22 cellular contexts compared by ENCODE assay signal in genomic region chr20:35561671-35562070, GRCh38. TPM values are rescaled to one million over a fixed set of nuclear protein-coding genes. Genes with fewer than 3 reads are reported as not detected.
DNase-seq lines count a peak whose midpoint lies in the region; ATAC-seq, FAIRE-seq and TF ChIP-seq lines count a peak whose summit lies in the region.
"Had no signal": no experiment of that assay in that cellular context is flagged by ENCODE, and none has a peak within 500 bp of the region (broad histone marks: within the 10 kb centered on the region; RNA-seq: fewer than 3 reads in every experiment).

No MANE protein-coding gene starts in this region.

- no peak overlapping the region for H3K4me3 ChIP-seq in breast epithelium
- no peak overlapping the region for H3K4me3 ChIP-seq in upper lobe of right lung
- H3K4me3 ChIP-seq: SJCRH30 had no signal

- H3K36me3 ChIP-seq in breast epithelium (peaks cover 6% of the 10 kb centered on the region), upper lobe of right lung (peaks cover 12% of the 10 kb centered on the region)

- H3K27ac Mint-ChIP-seq in IgD-negative memory B cell, result peak overlapping the region in 2 of 3 donors; percentile 47 to 81
- no peak overlapping the region; the same call in 1 of the 2 replicates for H3K27ac Mint-ChIP-seq in WTC11
- H3K27ac Mint-ChIP-seq: activated CD8-positive, alpha-beta T cell treated with anti-CD3 and anti-CD28 coated beads for 36 hours; activated naive CD4-positive, alpha-beta T cell treated with anti-CD3 and anti-CD28 coated beads, Interleukin-2, amount 50 U/mL, for 24 hours; CD8-positive, alpha-beta memory T cell; immature natural killer cell had no signal

- H3K4me1 ChIP-seq in breast epithelium, result no peaks in the 10 kb centered on the region
- no peaks in the 10 kb centered on the region for H3K4me1 ChIP-seq in upper lobe of right lung
- H3K4me1 ChIP-seq: SJCRH30 had no signal

- no peak overlapping the region for H3K27ac ChIP-seq in breast epithelium
- no peak overlapping the region for H3K27ac ChIP-seq in upper lobe of right lung
- H3K27ac ChIP-seq: neutrophil, SJCRH30 had no signal

- POLR2A ChIA-PET in WTC11 (lab: Charles Lee), result no interaction called here

- in situ Hi-C loops in T47D (cut with HindIII; ENCODE audit: low pct_unique_long_range_greater_than_20kb, low sequenced_read_pairs), result no loop called here

- TF ChIP-seq CTCF in breast epithelium (IDR thresholded peaks at IDR 0.05) (no peak), WTC11 (IDR thresholded peaks at IDR 0.05) (no peak), upper lobe of right lung (IDR thresholded peaks at IDR 0.05) (no peak)

- H3K4me3 Mint-ChIP-seq in IgD-negative memory B cell (no peak overlapping the region), WTC11 (no peak overlapping the region)
- H3K4me3 Mint-ChIP-seq: activated CD8-positive, alpha-beta T cell treated with anti-CD3 and anti-CD28 coated beads for 36 hours; activated naive CD4-positive, alpha-beta T cell treated with anti-CD3 and anti-CD28 coated beads, Interleukin-2, amount 50 U/mL, for 24 hours; CD8-positive, alpha-beta memory T cell; immature natural killer cell had no signal

- TF ChIP-seq POLR2A in breast epithelium (IDR thresholded peaks at IDR 0.05), result no peak

- H3K27me3 Mint-ChIP-seq in IgD-negative memory B cell, result peaks cover 4% of the 10 kb centered on the region
- no peaks in the 10 kb centered on the region for H3K27me3 Mint-ChIP-seq in WTC11 (ENCODE audit: low read depth)
- H3K27me3 Mint-ChIP-seq: activated CD8-positive, alpha-beta T cell treated with anti-CD3 and anti-CD28 coated beads for 36 hours; activated naive CD4-positive, alpha-beta T cell treated with anti-CD3 and anti-CD28 coated beads, Interleukin-2, amount 50 U/mL, for 24 hours had no signal

- H3K27me3 ChIP-seq in breast epithelium (no peaks in the 10 kb centered on the region), upper lobe of right lung (no peaks in the 10 kb centered on the region)
- H3K27me3 ChIP-seq: neutrophil, SJCRH30 had no signal

- H3K9me3 Mint-ChIP-seq in IgD-negative memory B cell (no peaks in the 10 kb centered on the region), WTC11 (no peaks in the 10 kb centered on the region)
- H3K9me3 Mint-ChIP-seq: activated CD8-positive, alpha-beta T cell treated with anti-CD3 and anti-CD28 coated beads for 36 hours; activated naive CD4-positive, alpha-beta T cell treated with anti-CD3 and anti-CD28 coated beads, Interleukin-2, amount 50 U/mL, for 24 hours; CD8-positive, alpha-beta memory T cell; immature natural killer cell had no signal

- intact Hi-C loops in breast epithelium (cut with DNase I; ENCODE audit: low total_unique reads), result no loop called here
- intact Hi-C loops in upper lobe of right lung (cut with DNase I), result no loop called here

- CTCF ChIA-PET in WTC11 (lab: Charles Lee), result interaction anchor here (0.5 to 2.6 kb wide), 5 partner anchors 12 to 125 kb away, joined by 3 to 8 read pairs (median 5); no protein-coding TSS in a partner anchor

- H3K9me3 ChIP-seq in breast epithelium (no peaks in the 10 kb centered on the region), upper lobe of right lung (no peaks in the 10 kb centered on the region)
- H3K9me3 ChIP-seq: neutrophil, SJCRH30 had no signal

- peak; percentile 46 for ATAC-seq in WTC11
- ATAC-seq in upper lobe of right lung, result no peak
- no peak for ATAC-seq in HG02571 (IDR thresholded peaks at IDR 0.05; ENCODE audit: unreplicated experiment)

- H3K4me1 Mint-ChIP-seq in IgD-negative memory B cell (no peaks in the 10 kb centered on the region), WTC11 (peaks cover 14% of the 10 kb centered on the region; the same call in 1 of the 2 replicates)
- H3K4me1 Mint-ChIP-seq: activated naive CD4-positive, alpha-beta T cell treated with anti-CD3 and anti-CD28 coated beads, Interleukin-2, amount 50 U/mL, for 24 hours; CD8-positive, alpha-beta memory T cell; immature natural killer cell had no signal

- H3K36me3 Mint-ChIP-seq in IgD-negative memory B cell (peaks cover 2% of the 10 kb centered on the region), WTC11 (peaks cover 9% of the 10 kb centered on the region)

- peak; percentile 69 to 71 for DNase-seq in T47D (ENCODE audit: low read depth in 1 of 2, low spot score in 1 of 2)
- DNase-seq in breast epithelium (ENCODE audit: low spot score in 2 of 2), result no peak
- peak; percentile 38 for DNase-seq in WTC11 (ENCODE audit: low spot score)
- DNase-seq in upper lobe of right lung, result peak; percentile 48
- no peak for DNase-seq in urothelium cell line (ENCODE audit: low spot score)
- no peak for DNase-seq in stimulated activated CD4-positive, alpha-beta T cell treated with anti-CD3 and anti-CD28 coated beads, Interleukin-12 subunit alpha, Interleukin-12 subunit beta, amount 100 ng/mL, for 4 hours
- DNase-seq: activated CD4-positive, CD25-positive, alpha-beta regulatory T cell; CD8-positive, alpha-beta memory T cell; left ventricle myocardium superior; stimulated activated CD8-positive, alpha-beta memory T cell treated with anti-CD3 and anti-CD28 coated beads, Interleukin-4, amount 100 ng/mL, for 48 hours had no signal

- no peak for FAIRE-seq in urothelium cell line (lab: Jason Lieb, UNC)
- FAIRE-seq: astrocyte, colon had no signal

TF ChIP-seq in WTC11, 78 proteins besides CTCF, POLR2A, EP300 and RAD21:
- TF ChIP-seq PRDM15 (CRISPR knock-in tag; IDR thresholded peaks at IDR 0.05) (0 out of 2 replicates have a peak, but pooled peaks have one; percentile 30), ELF4 (CRISPR knock-in tag; IDR thresholded peaks at IDR 0.05; ENCODE audit: low read depth) (no peak)

RNA-seq across cellular contexts. Expression of gene ERGIC3, which starts 19.8 kb away (rescaled TPM):
- total RNA-seq in breast epithelium, result 100 to 1,000 TPM; 221 to 243 (median 239) TPM
- 119 TPM for polyA plus RNA-seq in IgD-negative memory B cell
- total RNA-seq in WTC11 (2021), result 168 to 181 TPM (median 179 TPM) in 3 replicates
- total RNA-seq in upper lobe of right lung, result 179 TPM

RNA-seq across cellular contexts. Expression of gene C20orf173, which starts 32.2 kb away (rescaled TPM):
- total RNA-seq in breast epithelium (not detected), WTC11 (2021) (not detected in 3 replicates), upper lobe of right lung (not detected)
- not detected for polyA plus RNA-seq in IgD-negative memory B cell
- total RNA-seq: activated CD8-positive, alpha-beta T cell treated with anti-CD3 and anti-CD28 coated beads for 36 hours; astrocyte; CD8-positive, alpha-beta memory T cell; left ventricle myocardium superior; mononuclear cell; renal cortical epithelial cell; SJCRH30; T-helper 2 cell treated with Interferon-gamma antibody and Interleukin-4, amounts not matched to agents 100 ng/mL and 5 ng/mL, for 36 hours had no signal
- polyA plus RNA-seq: CD8-positive, alpha-beta memory T cell; immature natural killer cell had no signal

RNA-seq across cellular contexts. Expression of gene SPAG4, which starts 54.0 kb away (rescaled TPM):
- 1 to 10 TPM; 3.4 to 9.2 (median 3.4) TPM for total RNA-seq in breast epithelium
- 1.9 TPM for polyA plus RNA-seq in IgD-negative memory B cell
- 3.5 to 8.6 TPM (median 8.4 TPM) in 3 replicates for total RNA-seq in WTC11 (2021)
- 2.9 TPM for total RNA-seq in upper lobe of right lung

Comparison
In these comparisons a context has a peak if more than half of its experiments do, and no peak if none do; other contexts are left out.
1. DNase-seq: peak in T47D (2 of 2), WTC11 (single experiment) and upper lobe of right lung (single experiment); none in breast epithelium (0 of 2), urothelium cell line (single experiment) and stimulated activated CD4-positive, alpha-beta T cell treated with anti-CD3 and anti-CD28 coated beads, Interleukin-12 subunit alpha, Interleukin-12 subunit beta, amount 100 ng/mL, for 4 hours (single experiment).